Comparison of ENCODE assay signal across 12 cellular contexts in the genomic region with DNA sequence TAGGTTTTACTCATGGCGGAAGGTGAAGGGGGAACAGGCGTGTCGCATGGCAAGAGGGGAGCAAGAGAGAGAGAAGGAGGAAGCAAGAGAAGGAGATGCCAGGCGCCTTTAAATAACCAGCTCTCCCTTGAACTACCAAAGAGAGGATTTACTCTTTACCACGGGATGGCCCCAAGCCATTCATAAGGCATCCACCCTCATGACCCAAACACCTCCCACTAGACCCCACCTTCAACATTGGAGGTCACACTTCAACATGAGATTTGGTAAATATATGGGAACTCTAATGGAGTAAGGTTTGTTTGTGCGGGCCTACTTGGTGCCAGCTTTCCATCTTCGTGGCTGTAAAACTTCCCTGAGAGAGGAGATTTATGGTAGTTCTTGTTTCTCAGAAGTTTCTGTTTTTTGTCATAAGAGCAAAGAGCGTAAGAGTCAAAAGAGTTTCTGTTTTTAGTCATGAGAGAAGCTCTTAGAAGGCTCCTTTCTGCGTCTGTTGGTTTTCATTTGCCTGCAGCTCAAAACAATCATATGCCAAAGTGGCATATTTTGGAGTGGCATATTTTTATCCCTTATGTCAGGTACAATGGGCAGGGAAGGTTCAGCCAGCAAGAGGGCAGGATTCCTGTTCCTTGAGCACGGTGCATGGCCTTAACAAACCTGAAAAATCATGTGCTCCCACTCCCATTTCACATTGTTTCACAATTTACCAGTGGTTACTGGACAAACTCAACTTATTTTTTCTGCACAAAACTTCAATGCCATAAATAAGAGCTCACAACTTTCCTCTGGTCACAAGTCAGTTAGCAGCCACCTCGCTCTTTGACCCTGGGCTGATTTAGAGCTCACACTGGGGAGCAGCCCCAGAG. TPM values are rescaled to one million over a fixed set of nuclear protein-coding genes. Genes with fewer than 3 reads are reported as not detected.
DNase-seq lines count a peak whose midpoint lies in the region; ATAC-seq and TF ChIP-seq lines count a peak whose summit lies in the region.
"Had no signal": no experiment of that assay in that cellular context is flagged by ENCODE, and none has a peak within 500 bp of the region (broad histone marks: within the 10 kb centered on the region; RNA-seq: fewer than 3 reads in every experiment).

No MANE protein-coding gene starts in this region.

- intact Hi-C loops in heart left ventricle (cut with DNase I), result no loop called here
- intact Hi-C loops in Right ventricle myocardium inferior (cut with DNase I), result no loop called here
- intact Hi-C loops in naive thymus-derived CD4-positive, alpha-beta T cell (cut with micrococcal nuclease), result loop anchor here (1.0 to 5.0 kb wide), 2 partner anchors 11 to 35 kb away; no protein-coding TSS in a partner anchor
- intact Hi-C loops in MCF 10A (cut with micrococcal nuclease), result no loop called here

- H3K9me3 Mint-ChIP-seq in activated T-helper 17 cell treated with anti-CD3 and anti-CD28 coated beads, Interleukin-2, amount 50 U/mL, for 72 hours, result no peaks in the 10 kb centered on the region
- H3K9me3 Mint-ChIP-seq in naive thymus-derived CD4-positive, alpha-beta T cell, result peaks cover 0 to 5% (median 0%) of the 10 kb centered on the region in 11 donors
- no peaks in the 10 kb centered on the region for H3K9me3 Mint-ChIP-seq in MCF 10A (ENCODE audit: unreplicated experiment)

- TF ChIP-seq CTCF in heart left ventricle (IDR thresholded peaks at IDR 0.05) (no peak), MCF 10A (IDR thresholded peaks at IDR 0.05; ENCODE audit: unreplicated experiment) (no peak)

- TF ChIP-seq POLR2A in heart left ventricle (IDR thresholded peaks at IDR 0.05), result no peak

- no peaks in the 10 kb centered on the region for H3K9me3 ChIP-seq in heart left ventricle
- no peaks in the 10 kb centered on the region for H3K9me3 ChIP-seq in naive thymus-derived CD4-positive, alpha-beta T cell (ENCODE audit: control insufficient read depth in 2 of 3, low read length in 3 of 3)

- H3K4me3 ChIP-seq in heart left ventricle (peak overlapping the region in 1 of 12 donors; percentile 12), urinary bladder (ENCODE audit: low read depth, low read length) (no peak overlapping the region)
- H3K4me3 ChIP-seq in naive thymus-derived CD4-positive, alpha-beta T cell (ENCODE audit: low read length), result no peak overlapping the region

- WGBS in heart left ventricle, 4 donors, result 73 to 81% (median 76%) methylated on average over 11 of the region's 11 CpGs
- WGBS in urinary bladder, result 66% methylated on average over 11 of the region's 11 CpGs

- H3K27ac ChIP-seq in heart left ventricle (peak overlapping the region in 11 of 12 donors; percentile 18 to 82 (median 49)), urinary bladder (ENCODE audit: low read depth) (peak overlapping the region; percentile 42)
- H3K27ac ChIP-seq in naive thymus-derived CD4-positive, alpha-beta T cell (ENCODE audit: low read depth, low read length), result peak overlapping the region; percentile 56

- CTCF ChIA-PET in naive thymus-derived CD4-positive, alpha-beta T cell (lab: Charles Lee), result interaction anchor here (0.6 to 2.3 kb wide), 8 partner anchors 11 to 1459 kb away, joined by 3 to 10 read pairs (median 3); a partner anchor contains a TSS
- CTCF ChIA-PET in MCF 10A (lab: Yijun Ruan, JAX), result interaction anchor here (0.5 to 1.3 kb wide), 3 partner anchors 10 to 58 kb away, joined by 3 read pairs; a partner anchor contains a TSS

- DNase-seq in heart left ventricle (no peak), Right ventricle myocardium inferior (ENCODE audit: missing footprints) (no peak), epidermal melanocyte (ENCODE audit: insufficient read length, low spot score) (no peak), MCF 10A (ENCODE audit: unreplicated experiment) (no peak)
- peak in 1 of 9 donors; percentile 27 for DNase-seq in naive thymus-derived CD4-positive, alpha-beta T cell
- DNase-seq in stimulated activated CD4-positive, alpha-beta T cell treated with anti-CD3 and anti-CD28 coated beads, Interleukin-2, amount 100 ng/mL, for 48 hours, result no peak
- DNase-seq: aorta, nucleus accumbens, SHP77 had no signal

- ATAC-seq in heart left ventricle (no peak), Right ventricle myocardium inferior (no peak)
- peak; percentile 81 for ATAC-seq in activated T-helper 17 cell treated with anti-CD3 and anti-CD28 coated beads, Interleukin-2, amount 50 U/mL, for 72 hours (replicated peaks)
- ATAC-seq in naive thymus-derived CD4-positive, alpha-beta T cell, result no peak
- ATAC-seq: WTC11 had no signal

- H3K36me3 Mint-ChIP-seq in activated T-helper 17 cell treated with anti-CD3 and anti-CD28 coated beads, Interleukin-2, amount 50 U/mL, for 72 hours (ENCODE audit: low read depth), result peaks cover 94% of the 10 kb centered on the region
- H3K36me3 Mint-ChIP-seq in naive thymus-derived CD4-positive, alpha-beta T cell, result peaks cover 11 to 60% (median 44%) of the 10 kb centered on the region in 5 donors
- H3K36me3 Mint-ChIP-seq in MCF 10A (ENCODE audit: insufficient read depth, unreplicated experiment), result peaks cover 71% of the 10 kb centered on the region

- POLR2A ChIA-PET in naive thymus-derived CD4-positive, alpha-beta T cell (lab: Charles Lee), result interaction anchor here (0.6 to 7.2 kb wide), 4 partner anchors 11 to 39 kb away, joined by 3 to 62 read pairs (median 13); a partner anchor contains a TSS
- POLR2A ChIA-PET in MCF 10A (lab: Yijun Ruan, JAX), result interaction anchor here (0.7 kb wide), 1 partner anchor 41 kb away, joined by 3 read pairs; no protein-coding TSS in a partner anchor

- H3K27ac Mint-ChIP-seq in activated T-helper 17 cell treated with anti-CD3 and anti-CD28 coated beads, Interleukin-2, amount 50 U/mL, for 72 hours, result peak overlapping the region; percentile 92
- H3K27ac Mint-ChIP-seq in naive thymus-derived CD4-positive, alpha-beta T cell, result peak overlapping the region; percentile 82 to 97 (median 88)
- no peak overlapping the region for H3K27ac Mint-ChIP-seq in MCF 10A (ENCODE audit: low read depth, unreplicated experiment)
- H3K27ac Mint-ChIP-seq: WTC11 had no signal

- H3K4me1 Mint-ChIP-seq in activated T-helper 17 cell treated with anti-CD3 and anti-CD28 coated beads, Interleukin-2, amount 50 U/mL, for 72 hours, result peaks cover 44% of the 10 kb centered on the region
- peaks cover 37 to 76% (median 71%) of the 10 kb centered on the region in 7 donors for H3K4me1 Mint-ChIP-seq in naive thymus-derived CD4-positive, alpha-beta T cell
- H3K4me1 Mint-ChIP-seq in MCF 10A (ENCODE audit: insufficient read depth, unreplicated experiment), result peaks cover 35% of the 10 kb centered on the region

- H3K27me3 ChIP-seq in heart left ventricle, result no peaks in the 10 kb centered on the region
- no peaks in the 10 kb centered on the region for H3K27me3 ChIP-seq in naive thymus-derived CD4-positive, alpha-beta T cell (ENCODE audit: control insufficient read depth in 2 of 2, insufficient read depth in 2 of 2, low read length in 2 of 2)

- peaks cover 0 to 75% (median 45%) of the 10 kb centered on the region in 9 donors for H3K36me3 ChIP-seq in heart left ventricle
- H3K36me3 ChIP-seq in naive thymus-derived CD4-positive, alpha-beta T cell (ENCODE audit: control insufficient read depth in 2 of 3, insufficient read depth in 3 of 3, low read length in 3 of 3), result peaks cover 0 to 22% (median 3%) of the 10 kb centered on the region in 3 experiments
- peaks cover 2% of the 10 kb centered on the region for H3K36me3 ChIP-seq in urinary bladder (ENCODE audit: insufficient read depth)

- no peaks in the 10 kb centered on the region for H3K27me3 Mint-ChIP-seq in activated T-helper 17 cell treated with anti-CD3 and anti-CD28 coated beads, Interleukin-2, amount 50 U/mL, for 72 hours
- no peaks in the 10 kb centered on the region for H3K27me3 Mint-ChIP-seq in naive thymus-derived CD4-positive, alpha-beta T cell
- no peaks in the 10 kb centered on the region for H3K27me3 Mint-ChIP-seq in MCF 10A (ENCODE audit: insufficient read depth, unreplicated experiment)

- H3K4me3 Mint-ChIP-seq in activated T-helper 17 cell treated with anti-CD3 and anti-CD28 coated beads, Interleukin-2, amount 50 U/mL, for 72 hours, result peak overlapping the region; percentile 81
- peak overlapping the region; percentile 39 to 88 (median 72) for H3K4me3 Mint-ChIP-seq in naive thymus-derived CD4-positive, alpha-beta T cell
- no peak overlapping the region for H3K4me3 Mint-ChIP-seq in MCF 10A (ENCODE audit: unreplicated experiment)
- H3K4me3 Mint-ChIP-seq: WTC11 had no signal

- H3K4me1 ChIP-seq in heart left ventricle (peaks cover 21 to 90% (median 66%) of the 10 kb centered on the region in 12 donors), urinary bladder (ENCODE audit: insufficient read depth) (peaks cover 1% of the 10 kb centered on the region)
- H3K4me1 ChIP-seq in naive thymus-derived CD4-positive, alpha-beta T cell (ENCODE audit: control insufficient read depth in 2 of 2, insufficient read depth in 2 of 2, low read length in 2 of 2), result peaks cover 11 to 35% of the 10 kb centered on the region in 2 donors

- BruUV-seq in MCF 10A (replicated peaks; lab: Mats Ljungman, UMichigan), result no TSS peak

RNA-seq across cellular contexts. Expression of a gene that starts 12.5 kb away (rescaled TPM):
- 10 to 100 TPM; 18.4 to 68.7 (median 28.0) TPM for total RNA-seq in heart left ventricle
- 10 to 100 TPM; 17.0 to 20.8 TPM for polyA plus RNA-seq in heart left ventricle
- total RNA-seq in Right ventricle myocardium inferior, result 22.3 TPM
- 10 to 100 TPM; 67.4 to 74.1 TPM for total RNA-seq in activated T-helper 17 cell treated with anti-CD3 and anti-CD28 coated beads, Interleukin-2, amount 50 U/mL, for 72 hours
- total RNA-seq in naive thymus-derived CD4-positive, alpha-beta T cell, result 100 to 1,000 TPM in 1 of 5 experiments, 10 to 100 TPM in 4; 42.1 to 113 (median 64.8) TPM
- polyA plus RNA-seq in naive thymus-derived CD4-positive, alpha-beta T cell, result 10 to 100 TPM; 18.1 to 34.3 TPM
- total RNA-seq in urinary bladder, result 22.3 TPM
- polyA plus RNA-seq in urinary bladder, result 36.5 TPM
- total RNA-seq in MCF 10A (2022), result 33.4 and 33.9 TPM in 2 replicates

RNA-seq across cellular contexts. Expression of a gene that starts 14.9 kb away (rescaled TPM):
- total RNA-seq in heart left ventricle, result 10 to 100 TPM; 25.0 to 41.1 (median 27.4) TPM
- polyA plus RNA-seq in heart left ventricle, result 10 to 100 TPM; 27.7 to 38.9 TPM
- total RNA-seq in Right ventricle myocardium inferior, result 31.2 TPM
- total RNA-seq in activated T-helper 17 cell treated with anti-CD3 and anti-CD28 coated beads, Interleukin-2, amount 50 U/mL, for 72 hours, result 1 to 10 TPM; 4.8 to 7.3 TPM
- 10 to 100 TPM in 3 of 5 experiments, 1 to 10 TPM in 2; 7.5 to 14.5 (median 12.3) TPM for total RNA-seq in naive thymus-derived CD4-positive, alpha-beta T cell
- 10 to 100 TPM; 18.7 to 21.3 TPM for polyA plus RNA-seq in naive thymus-derived CD4-positive, alpha-beta T cell
- 8.4 TPM for total RNA-seq in urinary bladder
- polyA plus RNA-seq in urinary bladder, result 25.5 TPM
- 12.0 and 17.6 TPM in 2 replicates for total RNA-seq in MCF 10A (2022)

Comparison
In these comparisons a context has a peak if more than half of its experiments do, and no peak if none do; other contexts are left out.
1. intact Hi-C loops: an anchor here in naive thymus-derived CD4-positive, alpha-beta T cell (1.0 to 5.0 kb wide); none called in heart left ventricle, Right ventricle myocardium inferior and MCF 10A.